Comparison of ENCODE assay signal across 13 cellular contexts in the genomic region with DNA sequence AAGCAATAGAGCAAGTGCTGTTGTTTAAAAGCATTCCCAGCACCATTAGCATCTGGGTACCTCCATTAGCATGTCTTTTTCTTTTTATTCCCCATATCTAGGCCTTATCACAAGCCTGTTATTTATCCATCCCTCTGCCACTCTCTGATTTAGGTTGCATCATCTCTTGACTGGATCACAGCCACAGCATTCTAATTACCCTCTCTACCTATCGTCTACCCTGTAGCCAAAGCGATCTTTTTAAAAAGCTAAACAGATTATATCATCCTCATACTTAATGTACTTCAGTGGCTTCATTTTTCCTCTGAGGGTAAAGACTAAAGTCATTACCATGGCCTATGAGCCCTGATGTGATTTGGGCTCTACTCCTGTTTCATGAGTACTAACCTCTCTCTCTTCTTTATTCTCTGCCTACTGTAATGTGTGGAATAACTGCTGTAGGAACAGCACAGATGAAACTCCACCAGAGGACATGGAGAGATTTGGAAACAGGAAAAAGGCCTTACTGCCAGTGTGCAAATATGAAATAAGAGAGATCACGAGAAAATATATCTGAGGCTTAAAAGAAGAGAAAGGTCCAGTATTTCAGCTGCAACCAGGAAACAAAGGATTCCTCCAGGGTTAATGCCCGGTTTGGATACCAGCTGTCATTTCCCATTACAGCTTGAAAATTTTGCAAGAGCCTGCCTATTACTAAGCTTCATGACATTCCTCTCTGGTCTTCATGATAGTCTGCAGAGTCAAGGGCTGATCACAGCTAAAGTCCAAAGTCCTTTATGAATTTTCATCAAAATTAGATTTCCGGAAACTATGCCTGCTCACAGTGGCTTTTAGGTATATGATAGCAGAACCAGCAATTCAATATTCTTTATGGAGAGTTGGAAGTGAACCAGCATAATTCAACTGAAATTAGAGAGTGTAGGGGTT.
DNase-seq lines count a peak whose midpoint lies in the region; ATAC-seq, FAIRE-seq and TF ChIP-seq lines count a peak whose summit lies in the region.
"Had no signal": no experiment of that assay in that cellular context is flagged by ENCODE, and none has a peak within 500 bp of the region (broad histone marks: within the 10 kb centered on the region; RNA-seq: fewer than 3 reads in every experiment).

No MANE protein-coding gene starts in this region.

- DNase-seq in DMS 273 (lab: John Stamatoyannopoulos, UW; ENCODE audit: unreplicated experiment) (peak; percentile 64), NCI-H226 (peak; percentile 61), H1 (ENCODE audit: low read depth in 1 of 2, low spot score in 2 of 2) (no peak), GM19240 (ENCODE audit: insufficient read length, low spot score) (no peak), mesenteric fat pad (ENCODE audit: low spot score) (no peak), left colon (no peak)
- DNase-seq: CD4-positive, alpha-beta T cell; upper lobe of right lung had no signal

- H3K27ac ChIP-seq in H1 (ENCODE audit: low read depth, low read length): no peak overlapping the region
- H3K27ac ChIP-seq in mesodermal cell (ENCODE audit: low read depth, low read length, severe bottlenecking): peak overlapping the region; percentile 59
- H3K27ac ChIP-seq: SJSA1, upper lobe of right lung had no signal

- no peaks in the 10 kb centered on the region for H3K23me2 ChIP-seq in H1 (ENCODE audit: low read depth, low read length)

- H2BK5ac ChIP-seq in H1 (ENCODE audit: low read depth, low read length): no peak overlapping the region

- no peaks in the 10 kb centered on the region for H3K79me1 ChIP-seq in H1 (ENCODE audit: low read depth, low read length)

- H3K4me1 ChIP-seq in H1 (replicated peaks in 1 of 4; ENCODE audit: control insufficient read depth in 3 of 4, insufficient read depth in 4 of 4, low read length in 3 of 4) (no peaks in the 10 kb centered on the region), mesodermal cell (ENCODE audit: control insufficient read depth, insufficient read depth, low read length, poor library complexity, severe bottlenecking) (peaks cover 5% of the 10 kb centered on the region)
- H3K4me1 ChIP-seq: SJSA1, upper lobe of right lung had no signal

- no peak overlapping the region for H3K56ac ChIP-seq in H1 (replicated peaks; ENCODE audit: insufficient read length, low read depth, low read length)

- H2BK120ac ChIP-seq in H1 (replicated peaks; ENCODE audit: low read depth, low read length): no peak overlapping the region

- H4K91ac ChIP-seq in H1 (replicated peaks; ENCODE audit: insufficient read length, low read length): no peak overlapping the region

- H3K4ac ChIP-seq in H1 (replicated peaks; ENCODE audit: insufficient read length, low read depth, low read length): no peak overlapping the region

- no peak for TF ChIP-seq RAD21 in H1 (IDR thresholded peaks at IDR 0.05 in 1 of 2, conservative IDR thresholded peaks at IDR 0.05 in 1 of 2; ENCODE audit: low read depth in 2 of 2, low read length in 2 of 2)

- ATAC-seq in GM19395 (IDR thresholded peaks at IDR 0.05; ENCODE audit: unreplicated experiment) (no peak), left colon (no peak)
- ATAC-seq: upper lobe of right lung had no signal

- peak overlapping the region; percentile 42; the same call in 1 of the 2 replicates for H2BK12ac ChIP-seq in H1 (ENCODE audit: low read depth, low read length)

- no peak overlapping the region for H2BK15ac ChIP-seq in H1 (ENCODE audit: low read length)

- POLR2A ChIA-PET in H1 (lab: Charles Lee; ENCODE audit: partially characterized antibody): interaction anchor here (0.6 kb wide), 1 partner anchor 352 kb away, joined by 3 read pairs; no protein-coding TSS in a partner anchor

- intact Hi-C loops in left colon (cut with DNase I, micrococcal nuclease): no loop called here

- H3K4me3 ChIP-seq in H1 (ENCODE audit: extremely low read depth in 1 of 4, insufficient read depth in 2 of 4, low read depth in 3 of 4, low read length in 4 of 4) (no peak overlapping the region), mesodermal cell (ENCODE audit: extremely low read depth, insufficient read depth, low read length, poor library complexity, severe bottlenecking) (no peak overlapping the region)
- H3K4me3 ChIP-seq: lung, SJSA1, upper lobe of right lung had no signal

- no peak overlapping the region for H2BK20ac ChIP-seq in H1 (ENCODE audit: low read length)

- H4K8ac ChIP-seq in H1 (ENCODE audit: extremely low read depth, insufficient read depth, low read length): no peak overlapping the region

- H3K14ac ChIP-seq in H1 (ENCODE audit: insufficient read length): no peak overlapping the region

- no peak for TF ChIP-seq EP300 in H1 (IDR thresholded peaks at IDR 0.05; ENCODE audit: borderline replicate concordance in 1 of 2, low read depth in 2 of 2, low read length in 2 of 2)

- no peaks in the 10 kb centered on the region for H4K20me1 ChIP-seq in H1 (replicated peaks in 1 of 2; ENCODE audit: control insufficient read depth in 1 of 2, insufficient read depth in 2 of 2, low read length in 2 of 2)

- no peak for TF ChIP-seq POLR2A in H1 (IDR thresholded peaks at IDR 0.05; ENCODE audit: control extremely low read depth in 1 of 2, low read depth in 2 of 2, low read length in 2 of 2)

- FAIRE-seq in H1 (lab: Jason Lieb, UNC): no peak
- FAIRE-seq: GM12892 had no signal

- no peak overlapping the region for H2AK5ac ChIP-seq in H1 (ENCODE audit: low read depth, low read length)

- no peak overlapping the region; a peak in 1 of 7 replicates for H3K9ac ChIP-seq in H1 (replicated peaks in 1 of 4; ENCODE audit: extremely low read depth in 1 of 4, low read depth in 3 of 4, low read length in 3 of 4)

- H3K18ac ChIP-seq in H1 (ENCODE audit: extremely low read depth, low read length): no peak overlapping the region; the same call in 1 of the 2 replicates

- WGBS in H1 (ENCODE audit: extremely low coverage in 1 of 2, insufficient coverage in 1 of 2, insufficient read length in 1 of 2, insufficient replicate concordance in 2 of 2, low coverage in 1 of 2, low lambda C conversion rate in 2 of 2, missing lambda C conversion rate in 1 of 2), 2 experiments: 87% methylated on average over 5 of the region's 5 CpGs; no CpG with 5 or more reads in 1 of the 2 experiments
- 81 to 92% methylated on average over 2 to 3 of the region's 5 CpGs for whole genome bisulfite sequencing in mesodermal cell (ENCODE audit: insufficient coverage in 2 of 2), 2 experiments

- H4K5ac ChIP-seq in H1 (ENCODE audit: insufficient read length, low read depth, low read length): no peak overlapping the region

- CTCF ChIA-PET in H1 (lab: Charles Lee; ENCODE audit: partially characterized antibody): interaction anchor here (0.7 to 1.0 kb wide), 4 partner anchors 9 to 450 kb away, joined by 3 to 5 read pairs (median 3); no protein-coding TSS in a partner anchor

- no peak overlapping the region for H3K4me2 ChIP-seq in H1 (ENCODE audit: insufficient read depth in 1 of 2, low read depth in 2 of 2, low read length in 2 of 2)

- no peaks in the 10 kb centered on the region for H3K79me2 ChIP-seq in H1 (ENCODE audit: control insufficient read depth in 1 of 2, insufficient read depth in 2 of 2, low read length in 2 of 2)

- no peak overlapping the region for H3K23ac ChIP-seq in H1 (ENCODE audit: insufficient read length)

- H2AFZ ChIP-seq in H1 (ENCODE audit: low read length): peak overlapping the region; percentile 61; the same call in 1 of the 2 replicates

- H3K36me3 ChIP-seq in H1 (ENCODE audit: control insufficient read depth in 2 of 4, insufficient read depth in 4 of 4, low read length in 3 of 4) (no peaks in the 10 kb centered on the region), mesodermal cell (ENCODE audit: control insufficient read depth, insufficient read depth, low read length) (no peaks in the 10 kb centered on the region)
- H3K36me3 ChIP-seq: SJSA1, upper lobe of right lung had no signal

- no peaks in the 10 kb centered on the region for H3K27me3 ChIP-seq in H1 (replicated peaks in 1 of 4; ENCODE audit: control insufficient read depth in 3 of 4, extremely low read depth in 1 of 4, insufficient read depth in 3 of 4, low read length in 3 of 4)
- H3K27me3 ChIP-seq: SJSA1, upper lobe of right lung had no signal

- H3K9me3 ChIP-seq in H1 (ENCODE audit: insufficient read depth in 2 of 2, low read depth in 1 of 2, low read length in 1 of 2) (no peaks in the 10 kb centered on the region; a peak in 2 of 4 replicates), mesodermal cell (ENCODE audit: control insufficient read depth, low read length) (peaks cover 6% of the 10 kb centered on the region)
- H3K9me3 ChIP-seq: SJSA1, upper lobe of right lung had no signal

- no peak for TF ChIP-seq CTCF in H1 (IDR thresholded peaks at IDR 0.05; ENCODE audit: control extremely low read depth in 1 of 3, insufficient read depth in 1 of 3, low read depth in 1 of 3, low read length in 3 of 3)

TF ChIP-seq in H1, 55 proteins besides CTCF, POLR2A, EP300 and RAD21 (continues in another document):
- TF ChIP-seq SIN3A (conservative IDR thresholded peaks at IDR 0.05 in 1 of 2, IDR thresholded peaks at IDR 0.05 in 1 of 2; ENCODE audit: low read depth in 1 of 2, low read length in 2 of 2) (no peak), BRCA1 (IDR thresholded peaks at IDR 0.05; ENCODE audit: low read depth, low read length) (no peak), SIRT6 (IDR thresholded peaks at IDR 0.05; ENCODE audit: low read length) (no peak), POLR2AphosphoS5 (IDR thresholded peaks at IDR 0.05; ENCODE audit: low read depth, low read length) (no peak), SUZ12 (IDR thresholded peaks at IDR 0.05; ENCODE audit: low read length) (no peak), SP2 (IDR thresholded peaks at IDR 0.05; ENCODE audit: low read length) (no peak), JUND (IDR thresholded peaks at IDR 0.05; ENCODE audit: low read length) (no peak), TCF12 (IDR thresholded peaks at IDR 0.05; ENCODE audit: low read depth, low read length) (no peak), RXRA (IDR thresholded peaks at IDR 0.05; ENCODE audit: insufficient read depth, low read depth, low read length) (no peak), SP1 (IDR thresholded peaks at IDR 0.05; ENCODE audit: low read depth, low read length) (no peak), CBX5 (IDR thresholded peaks at IDR 0.05; ENCODE audit: low read depth, low read length) (no peak), CREB1 (IDR thresholded peaks at IDR 0.05) (no peak)
- TF ChIP-seq, protein P1, sequence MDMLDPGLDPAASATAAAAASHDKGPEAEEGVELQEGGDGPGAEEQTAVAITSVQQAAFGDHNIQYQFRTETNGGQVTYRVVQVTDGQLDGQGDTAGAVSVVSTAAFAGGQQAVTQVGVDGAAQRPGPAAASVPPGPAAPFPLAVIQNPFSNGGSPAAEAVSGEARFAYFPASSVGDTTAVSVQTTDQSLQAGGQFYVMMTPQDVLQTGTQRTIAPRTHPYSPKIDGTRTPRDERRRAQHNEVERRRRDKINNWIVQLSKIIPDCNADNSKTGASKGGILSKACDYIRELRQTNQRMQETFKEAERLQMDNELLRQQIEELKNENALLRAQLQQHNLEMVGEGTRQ (IDR thresholded peaks at IDR 0.05; ENCODE audit: low read length): no peak
- TF ChIP-seq, protein P2, sequence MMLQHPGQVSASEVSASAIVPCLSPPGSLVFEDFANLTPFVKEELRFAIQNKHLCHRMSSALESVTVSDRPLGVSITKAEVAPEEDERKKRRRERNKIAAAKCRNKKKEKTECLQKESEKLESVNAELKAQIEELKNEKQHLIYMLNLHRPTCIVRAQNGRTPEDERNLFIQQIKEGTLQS (IDR thresholded peaks at IDR 0.05; ENCODE audit: insufficient read depth, low read depth, low read length): no peak

Comparison
In these comparisons a context has a peak if more than half of its experiments do, and no peak if none do; other contexts are left out.
1. DNase-seq: peak in DMS 273 (single experiment) and NCI-H226 (single experiment); none in H1 (0 of 2), GM19240 (single experiment), mesenteric fat pad (single experiment) and left colon (0 of 2).